ENCODE assay signal across 20 cellular contexts in genomic region chr10:120990831-120991230, GRCh38.
DNase-seq lines count a peak whose midpoint lies in the region; ATAC-seq and TF ChIP-seq lines count a peak whose summit lies in the region.
"Had no signal": no experiment of that assay in that cellular context is flagged by ENCODE, and none has a peak within 500 bp of the region (broad histone marks: within the 10 kb centered on the region; RNA-seq: fewer than 3 reads in every experiment).

No MANE protein-coding gene starts in this region.

- H2BK5ac ChIP-seq in trophoblast cell (ENCODE audit: low read depth, low read length, poor library complexity) = no peak overlapping the region

- H4K91ac ChIP-seq in trophoblast cell (ENCODE audit: low read depth, low read length) = no peak overlapping the region

- H4K8ac ChIP-seq in trophoblast cell (ENCODE audit: low read depth, low read length) = no peak overlapping the region

- TF ChIP-seq CTCF in esophagus muscularis mucosa (IDR thresholded peaks at IDR 0.05) (no peak), ascending aorta (IDR thresholded peaks at IDR 0.05) (no peak), GM20000 (IDR thresholded peaks at IDR 0.05; ENCODE audit: extremely low read depth, missing control alignments) (no peak)

- H2AK5ac ChIP-seq in trophoblast cell (ENCODE audit: low read length) = no peak overlapping the region

- DNase-seq in esophagus muscularis mucosa (ENCODE audit: extremely low spot score) = peak; percentile 57
- peak; percentile 2 for DNase-seq in mucosa of gallbladder (ENCODE audit: low spot score)
- no peak for DNase-seq in trophoblast cell
- no peak for DNase-seq in ascending aorta (ENCODE audit: low spot score in 2 of 2)
- no peak for DNase-seq in GM20000 (ENCODE audit: low spot score)
- DNase-seq: Caco-2; CD4-positive, CD25-positive, alpha-beta regulatory T cell; CD8-positive, alpha-beta T cell; DMS153; DMS79; EL; GDM1; H9 had no signal

- no peak overlapping the region for H3K18ac ChIP-seq in trophoblast cell (ENCODE audit: low read length)

- H4K12ac ChIP-seq in trophoblast cell (ENCODE audit: low read depth, low read length) = no peak overlapping the region

- H3K4me3 ChIP-seq in esophagus muscularis mucosa = no peak overlapping the region
- no peak overlapping the region for H3K4me3 ChIP-seq in trophoblast cell (ENCODE audit: low read depth, low read length)
- H3K4me3 ChIP-seq in ascending aorta = no peak overlapping the region
- H3K4me3 ChIP-seq: BLaER1, GM12878, GM23338 had no signal

- peak overlapping the region; percentile 23 for H2BK12ac ChIP-seq in trophoblast cell (ENCODE audit: low read length)

- H3K23ac ChIP-seq in trophoblast cell (ENCODE audit: low read length) = no peak overlapping the region

- H3K9me3 ChIP-seq in esophagus muscularis mucosa (peaks cover 0 to 9% (median 0%) of the 10 kb centered on the region in 4 donors), trophoblast cell (ENCODE audit: insufficient read depth, low read depth, low read length) (peaks cover 8% of the 10 kb centered on the region), ascending aorta (no peaks in the 10 kb centered on the region)

- no peaks in the 10 kb centered on the region for H3K27me3 ChIP-seq in esophagus muscularis mucosa
- H3K27me3 ChIP-seq in trophoblast cell (ENCODE audit: insufficient read depth, low read length) = no peaks in the 10 kb centered on the region
- no peaks in the 10 kb centered on the region for H3K27me3 ChIP-seq in ascending aorta
- H3K27me3 ChIP-seq: BLaER1 had no signal

- H3K36me3 ChIP-seq in esophagus muscularis mucosa = no peaks in the 10 kb centered on the region
- H3K36me3 ChIP-seq in trophoblast cell (ENCODE audit: control insufficient read depth in 1 of 2, insufficient read depth in 2 of 2, low read length in 2 of 2) = no peaks in the 10 kb centered on the region
- no peaks in the 10 kb centered on the region for H3K36me3 ChIP-seq in ascending aorta
- H3K36me3 ChIP-seq: BLaER1 had no signal

- TF ChIP-seq EP300 in esophagus muscularis mucosa (IDR thresholded peaks at IDR 0.05) = no peak

- intact Hi-C loops in esophagus muscularis mucosa (cut with DNase I) (no loop called here), ascending aorta (cut with DNase I) (no loop called here)

- TF ChIP-seq POLR2A in esophagus muscularis mucosa (IDR thresholded peaks at IDR 0.05; ENCODE audit: low read depth) = no peak

- H2AFZ ChIP-seq in trophoblast cell (ENCODE audit: insufficient read depth, low read length, poor library complexity) = no peak overlapping the region
- H2AFZ ChIP-seq: GM23338 had no signal

- no peaks in the 10 kb centered on the region for H3K79me2 ChIP-seq in trophoblast cell (ENCODE audit: control insufficient read depth, insufficient read depth, low read length, poor library complexity)

- H3K4ac ChIP-seq in trophoblast cell (ENCODE audit: low read depth, low read length) = no peak overlapping the region

- H3K79me1 ChIP-seq in trophoblast cell (ENCODE audit: low read length) = peaks cover 7% of the 10 kb centered on the region

- 94% methylated on average over 2 of the region's 2 CpGs for WGBS in esophagus muscularis mucosa
- no CpG with 5 or more reads among the region's 2 CpGs for WGBS in trophoblast cell (ENCODE audit: extremely low coverage, insufficient coverage, insufficient read length)

- H3K4me1 ChIP-seq in esophagus muscularis mucosa (no peaks in the 10 kb centered on the region), trophoblast cell (ENCODE audit: control insufficient read depth in 1 of 2, insufficient read depth in 2 of 2, low read length in 2 of 2) (peaks cover 4 to 7% of the 10 kb centered on the region in 2 experiments), ascending aorta (no peaks in the 10 kb centered on the region)
- H3K4me1 ChIP-seq: Caco-2 had no signal

- H3K27ac ChIP-seq in esophagus muscularis mucosa (replicated peaks in 1 of 4) (no peak overlapping the region), trophoblast cell (ENCODE audit: low read depth, low read length) (no peak overlapping the region), ascending aorta (no peak overlapping the region)
- H3K27ac ChIP-seq: BLaER1, C4-2B had no signal

- no peak overlapping the region for H3K4me2 ChIP-seq in trophoblast cell (ENCODE audit: low read length)
- H3K4me2 ChIP-seq: BLaER1, GM23338 had no signal

- ATAC-seq in HG02884 (IDR thresholded peaks at IDR 0.05; ENCODE audit: unreplicated experiment) = no peak
- no peak for ATAC-seq in HG03457 (IDR thresholded peaks at IDR 0.05; ENCODE audit: unreplicated experiment)
- ATAC-seq: CD8-positive, alpha-beta T cell; GM12878; GM23338; HCT116 had no signal

- no peak overlapping the region for H3K9ac ChIP-seq in trophoblast cell (ENCODE audit: low read length)
- H3K9ac ChIP-seq: BLaER1 had no signal

- no peak overlapping the region for H3K14ac ChIP-seq in trophoblast cell (ENCODE audit: low read length)

- no peak overlapping the region for H2BK120ac ChIP-seq in trophoblast cell (ENCODE audit: insufficient read depth, low read length, poor library complexity)

Comparison
In these comparisons a context has a peak if more than half of its experiments do, and no peak if none do; other contexts are left out.
1. DNase-seq: peak in esophagus muscularis mucosa (single experiment) and mucosa of gallbladder (single experiment); none in trophoblast cell (0 of 2), ascending aorta (0 of 2) and GM20000 (single experiment).